8 cellular contexts compared by ENCODE assay signal in the genomic region with DNA sequence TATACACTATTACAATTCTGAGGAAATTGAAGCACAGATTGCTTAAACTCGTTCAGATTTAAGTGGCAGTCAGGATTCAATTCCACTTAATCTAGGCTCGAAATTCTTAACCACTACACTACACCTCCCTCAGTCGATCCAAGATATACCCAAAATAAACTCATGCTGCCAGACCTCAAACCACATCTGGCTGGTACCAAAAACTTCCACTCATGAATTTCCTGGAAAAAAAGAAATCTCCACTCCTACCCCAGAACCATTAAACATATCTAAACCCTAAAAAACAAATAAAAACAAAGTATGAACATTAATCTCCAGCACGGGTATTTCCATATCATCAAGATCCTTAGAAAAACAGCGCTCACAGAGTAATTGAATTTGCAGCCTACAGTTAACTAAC. TPM values are rescaled to one million over a fixed set of nuclear protein-coding genes. Genes with fewer than 3 reads are reported as not detected.
DNase-seq lines count a peak whose midpoint lies in the region; ATAC-seq and TF ChIP-seq lines count a peak whose summit lies in the region.

No MANE protein-coding gene starts in this region.

- BruUV-seq in MCF 10A (replicated peaks; lab: Mats Ljungman, UMichigan), result no TSS peak

- WGBS in HUES64, result 58% methylated on average over 5 of the region's 5 CpGs

- H3K4me3 ChIP-seq in AG10803 (ENCODE audit: low read length) (peak overlapping the region; percentile 79), HUES64 (ENCODE audit: low read length) (peak overlapping the region; percentile 90), muscle layer of duodenum (ENCODE audit: low read depth in 1 of 2, low read length in 2 of 2) (peak overlapping the region; percentile 87 to 98)

- peaks cover 9% of the 10 kb centered on the region for H3K4me1 Mint-ChIP-seq in MCF 10A (ENCODE audit: insufficient read depth, unreplicated experiment)

- ATAC-seq in GM21367 (IDR thresholded peaks at IDR 0.05; ENCODE audit: unreplicated experiment), result no peak

- H3K4me3 Mint-ChIP-seq in MCF 10A (ENCODE audit: unreplicated experiment), result peak overlapping the region; percentile 89

- peaks cover 9% of the 10 kb centered on the region for H3K9me3 Mint-ChIP-seq in MCF 10A (ENCODE audit: unreplicated experiment)

- H3K27me3 Mint-ChIP-seq in MCF 10A (ENCODE audit: insufficient read depth, unreplicated experiment), result no peaks in the 10 kb centered on the region

- H3K9me3 ChIP-seq in HUES64 (ENCODE audit: insufficient read depth, low read depth, low read length) (no peaks in the 10 kb centered on the region), muscle layer of duodenum (ENCODE audit: control insufficient read depth in 1 of 2, low read length in 2 of 2) (peaks cover 0 to 10% of the 10 kb centered on the region in 2 donors)

- DNase-seq in AG10803 (ENCODE audit: low read depth) (peak; percentile 9), MCF 10A (ENCODE audit: unreplicated experiment) (no peak), NCI-H1048 (lab: John Stamatoyannopoulos, UW) (no peak), pons (ENCODE audit: low spot score) (no peak), hippocampal formation (lab: John Stamatoyannopoulos, UW) (no peak)

- TF ChIP-seq CTCF in AG10803 (conservative IDR thresholded peaks at IDR 0.05; ENCODE audit: low read length) (no peak), MCF 10A (IDR thresholded peaks at IDR 0.05; ENCODE audit: unreplicated experiment) (no peak)

- H3K9ac ChIP-seq in HUES64 (ENCODE audit: low read depth, low read length), result peak overlapping the region; percentile 82

- no peak overlapping the region for H3K27ac ChIP-seq in HUES64 (ENCODE audit: low read depth, low read length)
- peak overlapping the region; percentile 77 for H3K27ac ChIP-seq in muscle layer of duodenum (ENCODE audit: low read length)

- H3K4me1 ChIP-seq in HUES64 (ENCODE audit: insufficient read depth, low read length) (peaks cover 9% of the 10 kb centered on the region; the same call in 1 of the 2 replicates), muscle layer of duodenum (ENCODE audit: control insufficient read depth in 1 of 2, insufficient read depth in 2 of 2, low read length in 2 of 2) (peaks cover 6 to 15% of the 10 kb centered on the region in 2 donors)

- H3K27ac Mint-ChIP-seq in MCF 10A (ENCODE audit: low read depth, unreplicated experiment), result peak overlapping the region; percentile 91

- CTCF ChIA-PET in MCF 10A (lab: Yijun Ruan, JAX), result interaction anchor here (0.6 to 1.4 kb wide), 4 partner anchors 10 to 303 kb away, joined by 3 to 8 read pairs (median 4); partner anchors contain the start of genes ZNF540 and ZNF571

- peaks cover 17% of the 10 kb centered on the region for H3K36me3 Mint-ChIP-seq in MCF 10A (ENCODE audit: insufficient read depth, unreplicated experiment)

- POLR2A ChIA-PET in MCF 10A (lab: Yijun Ruan, JAX), result interaction anchor here (0.6 to 3.8 kb wide), 13 partner anchors 9 to 803 kb away, joined by 3 to 70 read pairs (median 4); partner anchors contain the start of genes ZNF345, ZNF527, ZNF540 and ZNF568

- H3K27me3 ChIP-seq in HUES64 (ENCODE audit: insufficient read depth, low read length) (peaks cover 21% of the 10 kb centered on the region), muscle layer of duodenum (ENCODE audit: low read depth, low read length) (no peaks in the 10 kb centered on the region)

- no peaks in the 10 kb centered on the region for H3K36me3 ChIP-seq in HUES64 (ENCODE audit: insufficient read depth, low read length)
- peaks cover 0 to 9% of the 10 kb centered on the region in 2 donors for H3K36me3 ChIP-seq in muscle layer of duodenum (ENCODE audit: control insufficient read depth in 1 of 2, insufficient read depth in 2 of 2, low read length in 2 of 2)

- intact Hi-C loops in MCF 10A (cut with micrococcal nuclease), result no loop called here

RNA-seq across cellular contexts. Expression of gene ZFP30, which starts 1.1 kb away (rescaled TPM):
- polyA plus RNA-seq in HUES64 (2013, experiment 1 of 2), result 4.5 TPM
- 7.0 TPM for polyA plus RNA-seq in HUES64 (2013, experiment 2 of 2)
- 8.1 and 12.2 TPM in 2 replicates for total RNA-seq in MCF 10A (2022)

RNA-seq across cellular contexts. Expression of gene ZNF540, which starts 59.4 kb away (rescaled TPM):
- 0.15 TPM for polyA plus RNA-seq in HUES64 (2013, experiment 1 of 2)
- polyA plus RNA-seq in HUES64 (2013, experiment 2 of 2), result 0.06 TPM
- total RNA-seq in MCF 10A (2022), result 1.1 TPM in 2 replicates

RNA-seq across cellular contexts. Expression of gene ZNF571, which starts 59.5 kb away (rescaled TPM):
- polyA plus RNA-seq in HUES64 (2013, experiment 1 of 2), result 2.4 TPM
- 2.9 TPM for polyA plus RNA-seq in HUES64 (2013, experiment 2 of 2)
- total RNA-seq in MCF 10A (2022), result 4.2 and 6.3 TPM in 2 replicates
